Comparison of ENCODE assay signal across 1 cellular context in the genomic region with DNA sequence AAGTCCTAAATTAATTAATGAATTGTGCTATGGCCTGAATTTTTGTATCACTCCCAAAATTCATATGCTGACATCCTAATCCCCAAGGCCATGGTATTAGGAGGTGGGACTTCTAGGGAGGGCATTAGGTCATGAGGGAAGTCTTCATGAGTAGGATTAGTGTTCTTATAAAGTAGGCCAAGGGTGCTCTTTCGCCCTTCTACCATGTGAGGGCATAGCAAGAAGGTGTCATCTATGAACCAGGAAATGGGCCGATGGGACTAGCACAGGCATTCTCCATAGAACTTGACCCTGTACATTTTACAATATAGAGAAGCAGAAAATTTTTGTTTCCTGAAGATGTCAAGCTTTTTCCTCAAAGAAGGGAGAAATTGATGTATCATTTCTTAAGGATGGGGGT.
TF ChIP-seq lines count a peak whose summit lies in the region.

No MANE protein-coding gene starts in this region.

TF ChIP-seq in GM23338, 12 proteins besides CTCF, POLR2A, EP300 and RAD21 (continued from another document):
- TF ChIP-seq ZNF462 (CRISPR knock-in tag; IDR thresholded peaks at IDR 0.05) = no peak
- TF ChIP-seq REST (IDR thresholded peaks at IDR 0.05; ENCODE audit: unreplicated experiment) = no peak
- TF ChIP-seq EZH2 (IDR thresholded peaks at IDR 0.05; ENCODE audit: low read depth, unreplicated experiment) = no peak
- no peak for TF ChIP-seq ZNF114 (CRISPR knock-in tag; IDR thresholded peaks at IDR 0.05)
- TF ChIP-seq EZH2phosphoT487 (IDR thresholded peaks at IDR 0.05; ENCODE audit: unreplicated experiment) = no peak
- TF ChIP-seq JUNB (IDR thresholded peaks at IDR 0.05; ENCODE audit: unreplicated experiment) = no peak
- no peak for TF ChIP-seq NANOG (IDR thresholded peaks at IDR 0.05; ENCODE audit: borderline replicate concordance)
- no peak for TF ChIP-seq POLR2AphosphoS5 (IDR thresholded peaks at IDR 0.05; ENCODE audit: low read depth)
- TF ChIP-seq STAT1 (IDR thresholded peaks at IDR 0.05; ENCODE audit: unreplicated experiment) = no peak
- no peak for TF ChIP-seq ETS1 (IDR thresholded peaks at IDR 0.05)
- no peak for TF ChIP-seq CREB1 (CRISPR knock-in tag; IDR thresholded peaks at IDR 0.05; ENCODE audit: low read depth)
